Comparison of ENCODE assay signal across 1 cellular context in genomic region chr14:101005447-101005846, GRCh38.
TF ChIP-seq lines count a peak whose summit lies in the region.

No MANE protein-coding gene starts in this region.

TF ChIP-seq in WTC11, 78 proteins besides CTCF, POLR2A, EP300 and RAD21 (continued from another document):
- TF ChIP-seq ZNF512 (CRISPR knock-in tag; IDR thresholded peaks at IDR 0.05; ENCODE audit: borderline replicate concordance) (no peak), E2F4 (CRISPR knock-in tag; IDR thresholded peaks at IDR 0.05; ENCODE audit: borderline replicate concordance, low read depth) (no peak)
